ENCODE assay signal across 14 cellular contexts in genomic region chr17:233473-233941, GRCh38. TPM values are rescaled to one million over a fixed set of nuclear protein-coding genes. Genes with fewer than 3 reads are reported as not detected.
DNase-seq lines count a peak whose midpoint lies in the region; ATAC-seq and TF ChIP-seq lines count a peak whose summit lies in the region.
"Had no signal": no experiment of that assay in that cellular context is flagged by ENCODE, and none has a peak within 500 bp of the region (broad histone marks: within the 10 kb centered on the region; RNA-seq: fewer than 3 reads in every experiment).

No MANE protein-coding gene starts in this region.

- ATAC-seq in heart right ventricle (peak in 6 of 8 donors; percentile 10 to 46 (median 38)), HG02678 (IDR thresholded peaks at IDR 0.05; ENCODE audit: unreplicated experiment) (no peak), HG02642 (IDR thresholded peaks at IDR 0.05; ENCODE audit: poor library complexity, unreplicated experiment) (no peak)

- intact Hi-C loops in heart right ventricle (cut with DNase I): no loop called here

- H3K36me3 ChIP-seq in GM06990 (ENCODE audit: control insufficient read depth, insufficient read depth, low read length) (no peaks in the 10 kb centered on the region), Peyer's patch (no peaks in the 10 kb centered on the region), heart right ventricle (no peaks in the 10 kb centered on the region), rectal smooth muscle tissue (ENCODE audit: control insufficient read depth, insufficient read depth, low read length) (no peaks in the 10 kb centered on the region)

- H3K27ac ChIP-seq in Peyer's patch (peak overlapping the region in 3 of 4 donors; percentile 36 to 65 (median 56)), heart right ventricle (peak overlapping the region; percentile 58 to 96 (median 78)), rectal smooth muscle tissue (ENCODE audit: low read depth, low read length) (peak overlapping the region; percentile 53)

- no peak overlapping the region for H3K9ac ChIP-seq in rectal smooth muscle tissue (ENCODE audit: low read length)

- TF ChIP-seq POLR2A in Peyer's patch (IDR thresholded peaks at IDR 0.05): no peak

- no peak overlapping the region for H3K4me3 ChIP-seq in GM06990 (replicated peaks; ENCODE audit: low read depth, low read length)
- no peak overlapping the region for H3K4me3 ChIP-seq in Peyer's patch
- peak overlapping the region in 4 of 10 donors; percentile 16 to 38 (median 28) for H3K4me3 ChIP-seq in heart right ventricle
- no peak overlapping the region for H3K4me3 ChIP-seq in rectal smooth muscle tissue (ENCODE audit: low read length)

- H3K9me3 ChIP-seq in Peyer's patch (no peaks in the 10 kb centered on the region), heart right ventricle (no peaks in the 10 kb centered on the region)

- WGBS in heart right ventricle, 2 donors: 60 to 69% methylated on average over 9 to 11 of the region's 11 CpGs

- H3K4me1 ChIP-seq in Peyer's patch (no peaks in the 10 kb centered on the region), heart right ventricle (peaks cover 0 to 38% (median 18%) of the 10 kb centered on the region in 9 donors), rectal smooth muscle tissue (ENCODE audit: control insufficient read depth, insufficient read depth, low read length) (no peaks in the 10 kb centered on the region)

- TF ChIP-seq CTCF in GM06990 (IDR thresholded peaks at IDR 0.05; ENCODE audit: insufficient read depth, low read length, poor library complexity, severe bottlenecking): peak; percentile 10
- no peak for TF ChIP-seq CTCF in Peyer's patch (IDR thresholded peaks at IDR 0.05)
- no peak for TF ChIP-seq CTCF in heart right ventricle (IDR thresholded peaks at IDR 0.05)

- DNase-seq in GM06990 (ENCODE audit: extremely low read depth, insufficient read length): peak; percentile 20
- peak in 1 of 3 donors; percentile 30 for DNase-seq in Peyer's patch
- DNase-seq in heart right ventricle: peak in 1 of 2 donors; percentile 8
- DNase-seq in stimulated activated CD4-positive, alpha-beta T cell treated with anti-CD3 and anti-CD28 coated beads, Interleukin-4, amount 100 ng/mL, for 24 hours: no peak
- no peak for DNase-seq in GDM1 (lab: John Stamatoyannopoulos, UW)
- DNase-seq: DMS79, mesenchymal stem cell, NCI-H226, trophoblast cell had no signal

- no peaks in the 10 kb centered on the region for H3K27me3 ChIP-seq in GM06990 (replicated peaks; ENCODE audit: control insufficient read depth, insufficient read depth, low read length)
- no peaks in the 10 kb centered on the region for H3K27me3 ChIP-seq in Peyer's patch
- no peaks in the 10 kb centered on the region for H3K27me3 ChIP-seq in heart right ventricle
- no peaks in the 10 kb centered on the region for H3K27me3 ChIP-seq in rectal smooth muscle tissue (ENCODE audit: control insufficient read depth, insufficient read depth, low read length)

RNA-seq across cellular contexts. Expression of gene DOC2B, which starts 52.1 kb away (rescaled TPM):
- total RNA-seq in Peyer's patch (10 to 100 TPM in 1 of 4 donors, 1 to 10 TPM in 3; 4.2 to 29.7 (median 6.1) TPM), heart right ventricle (10 to 100 TPM in 1 of 10 donors, 1 to 10 TPM in 9; 2.6 to 13.0 (median 4.6) TPM)
- 1 to 10 TPM; 2.5 to 4.9 TPM for polyA plus RNA-seq in heart right ventricle
- total RNA-seq: RPMI7951 had no signal
- polyA plus RNA-seq: AG04450 had no signal

Comparison
In these comparisons a context has a peak if more than half of its experiments do, and no peak if none do; other contexts are left out.
1. ATAC-seq: peak in heart right ventricle (6 of 8); none in HG02678 (single experiment) and HG02642 (single experiment).
2. Peak in every context shown above with its lines, with median percentiles within 50 percentile points of each other: H3K27ac ChIP-seq.